In the genomic region with DNA sequence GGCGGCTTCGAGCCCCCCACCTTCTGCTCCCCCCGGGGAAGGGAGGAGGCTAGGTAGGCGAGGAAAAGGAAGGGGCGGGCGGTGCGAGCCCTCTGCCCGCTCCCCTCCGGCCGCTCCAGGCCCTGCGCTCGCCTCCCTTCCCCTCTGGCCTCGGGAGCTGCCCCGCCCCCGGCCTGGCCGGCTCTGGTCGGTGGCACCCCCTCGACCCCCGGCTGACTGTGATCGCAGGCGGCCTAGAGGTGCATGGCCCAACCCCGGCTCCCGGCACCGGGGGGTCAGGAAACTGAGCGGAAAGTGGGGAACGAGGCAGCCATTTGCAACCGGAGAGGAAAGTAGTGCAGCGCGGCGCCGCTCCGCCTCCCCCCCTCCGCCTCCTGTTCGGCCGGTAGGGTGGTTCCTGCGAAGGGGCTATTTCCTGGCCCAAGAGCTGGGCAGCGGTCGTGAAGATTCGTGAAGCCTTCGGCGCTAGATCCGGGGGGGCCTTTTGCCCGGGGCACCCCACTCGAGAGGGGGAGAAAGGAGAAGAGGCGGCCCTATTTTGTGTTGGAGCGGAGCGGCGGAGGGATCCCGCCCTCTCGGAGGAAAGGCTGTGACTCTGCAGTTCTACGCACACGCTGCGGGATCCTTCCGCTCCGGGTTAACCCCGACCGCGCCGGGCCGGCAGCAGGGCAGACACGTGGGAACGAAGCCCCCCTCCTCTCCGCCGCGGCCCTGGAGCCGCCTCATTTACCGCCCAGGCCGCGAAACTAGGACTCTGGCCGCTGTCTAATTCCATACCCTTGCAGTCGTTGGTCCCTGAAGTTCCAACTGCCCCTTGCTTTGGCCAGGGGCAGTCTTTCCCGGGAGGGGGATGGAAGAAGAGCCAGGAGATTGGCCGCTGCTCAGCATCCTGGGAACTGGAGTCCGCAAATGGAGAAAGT, we compare ENCODE assay signal across 8 cellular contexts. TPM values are rescaled to one million over a fixed set of nuclear protein-coding genes. Genes with fewer than 3 reads are reported as not detected.
DNase-seq lines count a peak whose midpoint lies in the region; ATAC-seq and TF ChIP-seq lines count a peak whose summit lies in the region.

Gene KMT2D (minus strand): TSS at position 558 of the 920 bp plus-strand sequence. CDS start 5,470 bp downstream, outside the sequence.

- H3K4me3 ChIP-seq in CD4-positive, CD25-positive, alpha-beta regulatory T cell (ENCODE audit: low read depth, low read length) = peak within 1 kb of the TSS; percentile 82
- peak within 1 kb of the TSS; percentile 88 for H3K4me3 ChIP-seq in Jurkat, Clone E6-1 (ENCODE audit: low read length)
- peak within 1 kb of the TSS; percentile 95 to 96 for H3K4me3 ChIP-seq in muscle layer of colon (ENCODE audit: low read depth in 1 of 2, low read length in 2 of 2)

- peaks cover 25 to 55% (median 45%) of the 10 kb centered on the region in 4 donors for H3K4me1 Mint-ChIP-seq in CD4-positive, CD25-positive, alpha-beta regulatory T cell
- peaks cover 42% of the 10 kb centered on the region for H3K4me1 Mint-ChIP-seq in activated T-cell treated with anti-CD3 and anti-CD28 coated beads, Interleukin-2, amount 50 U/mL, for 24 hours (ENCODE audit: low read depth)

- H3K9ac ChIP-seq in muscle layer of colon (ENCODE audit: low read length) = peak within 1 kb of the TSS; percentile 86

- no peaks in the 10 kb centered on the region for H3K36me3 Mint-ChIP-seq in CD4-positive, CD25-positive, alpha-beta regulatory T cell
- peaks cover 57% of the 10 kb centered on the region for H3K36me3 Mint-ChIP-seq in activated T-cell treated with anti-CD3 and anti-CD28 coated beads, Interleukin-2, amount 50 U/mL, for 24 hours (ENCODE audit: low read depth)

- peak within 1 kb of the TSS; percentile 96 to 97 (median 96) for H3K4me3 Mint-ChIP-seq in CD4-positive, CD25-positive, alpha-beta regulatory T cell
- peak within 1 kb of the TSS; percentile 98 for H3K4me3 Mint-ChIP-seq in activated T-cell treated with anti-CD3 and anti-CD28 coated beads, Interleukin-2, amount 50 U/mL, for 24 hours

- H3K36me3 ChIP-seq in CD4-positive, CD25-positive, alpha-beta regulatory T cell (ENCODE audit: control insufficient read depth, insufficient read depth, low read length) = peaks cover 4% of the 10 kb centered on the region
- H3K36me3 ChIP-seq in muscle layer of colon (ENCODE audit: insufficient read depth, low read length) = no peaks in the 10 kb centered on the region

- H3K9me3 ChIP-seq in CD4-positive, CD25-positive, alpha-beta regulatory T cell (ENCODE audit: control insufficient read depth in 2 of 2, low read length in 2 of 2) = no peaks in the 10 kb centered on the region
- H3K9me3 ChIP-seq in muscle layer of colon (ENCODE audit: low read length) = no peaks in the 10 kb centered on the region

- DNase-seq in CD4-positive, CD25-positive, alpha-beta regulatory T cell = peak; percentile 78 to 97 (median 93)
- DNase-seq in Jurkat, Clone E6-1 (ENCODE audit: low read depth, low spot score) = peak; percentile 95
- DNase-seq in activated T-cell treated with anti-CD3 and anti-CD28 coated beads, Interleukin-2, amount 50 U/mL, for 24 hours = peak; percentile 92
- peak; percentile 67 to 75 for DNase-seq in stimulated activated CD8-positive, alpha-beta memory T cell treated with anti-CD3 and anti-CD28 coated beads, Interleukin-7, amount 100 ng/mL, for 1 hour (ENCODE audit: low read depth in 2 of 2)

- no peaks in the 10 kb centered on the region for H3K27me3 ChIP-seq in CD4-positive, CD25-positive, alpha-beta regulatory T cell (ENCODE audit: control insufficient read depth, insufficient read depth, low read length)
- H3K27me3 ChIP-seq in muscle layer of colon (ENCODE audit: control insufficient read depth in 1 of 2, insufficient read depth in 2 of 2, low read length in 2 of 2) = no peaks in the 10 kb centered on the region

- peaks cover 16% of the 10 kb centered on the region for H3K27me3 Mint-ChIP-seq in CD4-positive, CD25-positive, alpha-beta regulatory T cell
- H3K27me3 Mint-ChIP-seq in activated T-cell treated with anti-CD3 and anti-CD28 coated beads, Interleukin-2, amount 50 U/mL, for 24 hours = no peaks in the 10 kb centered on the region

- ATAC-seq in CD4-positive, CD25-positive, alpha-beta regulatory T cell (ENCODE audit: low read depth in 2 of 2) = peak; percentile 65 to 68
- ATAC-seq in GM21381 (IDR thresholded peaks at IDR 0.05; ENCODE audit: unreplicated experiment) (peak; percentile 52), esophagus mucosa (peak; percentile 83)

- H3K27ac Mint-ChIP-seq in CD4-positive, CD25-positive, alpha-beta regulatory T cell = peak within 1 kb of the TSS; percentile 95 to 99 (median 98)
- H3K27ac Mint-ChIP-seq in activated T-cell treated with anti-CD3 and anti-CD28 coated beads, Interleukin-2, amount 50 U/mL, for 24 hours = peak within 1 kb of the TSS; percentile 99

- peaks cover 46% of the 10 kb centered on the region for H3K4me1 ChIP-seq in CD4-positive, CD25-positive, alpha-beta regulatory T cell (ENCODE audit: control insufficient read depth, insufficient read depth, low read length, poor library complexity, severe bottlenecking)
- peaks cover 41% of the 10 kb centered on the region for H3K4me1 ChIP-seq in muscle layer of colon (ENCODE audit: insufficient read depth, low read length)

- peak within 1 kb of the TSS; percentile 88 for H3K27ac ChIP-seq in CD4-positive, CD25-positive, alpha-beta regulatory T cell (ENCODE audit: insufficient read depth, low read length, poor library complexity, severe bottlenecking)
- H3K27ac ChIP-seq in muscle layer of colon (ENCODE audit: low read depth, low read length) = peak within 1 kb of the TSS; percentile 99

- H3K9me3 Mint-ChIP-seq in CD4-positive, CD25-positive, alpha-beta regulatory T cell = peaks cover 0 to 2% (median 0%) of the 10 kb centered on the region in 7 donors
- no peaks in the 10 kb centered on the region for H3K9me3 Mint-ChIP-seq in activated T-cell treated with anti-CD3 and anti-CD28 coated beads, Interleukin-2, amount 50 U/mL, for 24 hours

TF ChIP-seq in PFSK-1, 5 proteins besides CTCF, POLR2A, EP300 and RAD21:
- TF ChIP-seq REST (IDR thresholded peaks at IDR 0.05; ENCODE audit: insufficient read depth in 1 of 2, low read depth in 2 of 2, low read length in 2 of 2) (peak; percentile 23 to 52; a peak in 1 of 4 replicates), FOXP2 (optimal IDR thresholded peaks at IDR 0.05; ENCODE audit: borderline replicate concordance, extremely low read depth, extremely low read length, insufficient read depth) (peak; percentile 91), POLR2AphosphoS5 (IDR thresholded peaks at IDR 0.05; ENCODE audit: low read depth, low read length) (no peak; the same call in none of the 2 replicates), SIN3A (IDR thresholded peaks at IDR 0.05; ENCODE audit: borderline replicate concordance, insufficient read depth, low read length) (peak; percentile 82), TAF1 (IDR thresholded peaks at IDR 0.05; ENCODE audit: borderline replicate concordance, insufficient read depth, low read length) (peak; percentile 97)
TF ChIP-seq in PFSK-1: peak in this region for 4.

RNA-seq across cellular contexts. Expression of gene KMT2D, which starts in this region (rescaled TPM):
- total RNA-seq in CD4-positive, CD25-positive, alpha-beta regulatory T cell = 149 TPM
- polyA plus RNA-seq in CD4-positive, CD25-positive, alpha-beta regulatory T cell = 1 to 10 TPM; 5.2 to 8.8 (median 6.5) TPM
- polyA plus RNA-seq in Jurkat, Clone E6-1 (2012; ENCODE audit: insufficient read depth, insufficient read length) = 60.8 TPM
- polyA plus RNA-seq in PFSK-1 (2012; ENCODE audit: insufficient read length, low read depth) = 54.1 TPM
- 48.2 TPM for total RNA-seq in esophagus mucosa

Comparison
In these comparisons a context has a peak if more than half of its experiments do, and no peak if none do; other contexts are left out.
1. Peak in every context shown above with its lines: DNase-seq, ATAC-seq, H3K4me3 ChIP-seq and H3K27ac ChIP-seq.